8 cellular contexts compared by ENCODE assay signal in genomic region chr14:35404246-35404495, GRCh38. TPM values are rescaled to one million over a fixed set of nuclear protein-coding genes. Genes with fewer than 3 reads are reported as not detected.
A peak's percentile ranks its signal among the peaks of the same experiment; 100 is the strongest.
DNase-seq lines count a peak whose midpoint lies in the region; ATAC-seq, FAIRE-seq and TF ChIP-seq lines count a peak whose summit lies in the region.

No MANE protein-coding gene starts in this region.

- no peaks in the 10 kb centered on the region for H3K27me3 Mint-ChIP-seq in activated T-helper 17 cell treated with anti-CD3 and anti-CD28 coated beads, Interleukin-2, amount 50 U/mL, for 72 hours

- H3K4me3 ChIP-seq in kidney (ENCODE audit: low read length in 2 of 2), result peak overlapping the region; percentile 75 to 87
- H3K4me3 ChIP-seq in thyroid gland (replicated peaks in 1 of 3), result peak overlapping the region; percentile 69 to 98 (median 77)

- ATAC-seq in activated T-helper 17 cell treated with anti-CD3 and anti-CD28 coated beads, Interleukin-2, amount 50 U/mL, for 72 hours (replicated peaks), result peak; percentile 4
- no peak for ATAC-seq in HG02938 (IDR thresholded peaks at IDR 0.05; ENCODE audit: unreplicated experiment)
- ATAC-seq in GM21381 (IDR thresholded peaks at IDR 0.05; ENCODE audit: unreplicated experiment), result no peak

- H3K4me1 ChIP-seq in kidney (ENCODE audit: control insufficient read depth in 1 of 2, insufficient read depth in 1 of 2, low read depth in 1 of 2, low read length in 2 of 2) (peaks cover 22 to 30% of the 10 kb centered on the region in 2 donors), thyroid gland (peaks cover 47 to 53% of the 10 kb centered on the region in 2 donors)

- H3K9me3 Mint-ChIP-seq in activated T-helper 17 cell treated with anti-CD3 and anti-CD28 coated beads, Interleukin-2, amount 50 U/mL, for 72 hours, result no peaks in the 10 kb centered on the region

- H3K36me3 Mint-ChIP-seq in activated T-helper 17 cell treated with anti-CD3 and anti-CD28 coated beads, Interleukin-2, amount 50 U/mL, for 72 hours (ENCODE audit: low read depth), result peaks cover 59% of the 10 kb centered on the region

- peak overlapping the region; percentile 98 to 100 for H3K27ac ChIP-seq in kidney (ENCODE audit: low read depth in 2 of 2, low read length in 2 of 2)
- peak overlapping the region; percentile 98 to 100 (median 100) for H3K27ac ChIP-seq in thyroid gland

- no peak for FAIRE-seq in kidney (lab: Jason Lieb, UNC)

- H3K9ac ChIP-seq in kidney (ENCODE audit: low read length in 2 of 2), result peak overlapping the region; percentile 67 to 92

- H3K4me1 Mint-ChIP-seq in activated T-helper 17 cell treated with anti-CD3 and anti-CD28 coated beads, Interleukin-2, amount 50 U/mL, for 72 hours, result peaks cover 28% of the 10 kb centered on the region

- peak overlapping the region; percentile 97 for H3K27ac Mint-ChIP-seq in activated T-helper 17 cell treated with anti-CD3 and anti-CD28 coated beads, Interleukin-2, amount 50 U/mL, for 72 hours

- TF ChIP-seq CTCF in kidney (IDR thresholded peaks at IDR 0.05; ENCODE audit: borderline replicate concordance, extremely low read depth, insufficient read depth), result no peak
- no peak for TF ChIP-seq CTCF in thyroid gland (IDR thresholded peaks at IDR 0.05)

- no peaks in the 10 kb centered on the region for H3K9me3 ChIP-seq in kidney (ENCODE audit: control insufficient read depth in 1 of 2, low read length in 2 of 2)
- no peaks in the 10 kb centered on the region for H3K9me3 ChIP-seq in thyroid gland

- TF ChIP-seq POLR2A in thyroid gland (IDR thresholded peaks at IDR 0.05), result no peak

- no peaks in the 10 kb centered on the region for H3K27me3 ChIP-seq in thyroid gland

- peak overlapping the region; percentile 97 for H3K4me3 Mint-ChIP-seq in activated T-helper 17 cell treated with anti-CD3 and anti-CD28 coated beads, Interleukin-2, amount 50 U/mL, for 72 hours

- DNase-seq in activated T-cell treated with anti-CD3 and anti-CD28 coated beads for 4 hours, result peak; percentile 45
- no peak for DNase-seq in activated T-cell treated with anti-CD3 and anti-CD28 coated beads, Interleukin-2, amount 50 U/mL, for 1 hour
- no peak for DNase-seq in kidney
- no peak for DNase-seq in thyroid gland
- no peak for DNase-seq in NCI-H524 treated with DMSO at 0.1 percent for 48 hours (lab: John Stamatoyannopoulos, UW)

- intact Hi-C loops in kidney (cut with DNase I), result no loop called here
- intact Hi-C loops in thyroid gland (cut with DNase I), result loop anchor here (5.0 kb wide), 1 partner anchor 67 kb away; no protein-coding TSS in a partner anchor

- WGBS in thyroid gland, 2 donors, result no CpG with 5 or more reads among the region's 33 CpGs

- H3K36me3 ChIP-seq in kidney (ENCODE audit: control insufficient read depth in 1 of 2, insufficient read depth in 2 of 2, low read length in 2 of 2) (peaks cover 28 to 37% of the 10 kb centered on the region in 2 donors), thyroid gland (peaks cover 36 to 38% of the 10 kb centered on the region in 2 donors)

RNA-seq across cellular contexts. Expression of gene NFKBIA, which starts 0.4 kb away (rescaled TPM):
- total RNA-seq in activated T-helper 17 cell treated with anti-CD3 and anti-CD28 coated beads, Interleukin-2, amount 50 U/mL, for 72 hours, result 100 to 1,000 TPM; 299 to 554 TPM
- total RNA-seq in kidney, result 171 TPM
- polyA plus RNA-seq in kidney (ENCODE audit: insufficient read depth, low read depth, low replicate concordance), result 131 TPM
- 100 to 1,000 TPM; 200 to 434 (median 356) TPM for total RNA-seq in thyroid gland
